8 cellular contexts compared by ENCODE assay signal in genomic region chr13:71864981-71865857, GRCh38. TPM values are rescaled to one million over a fixed set of nuclear protein-coding genes. Genes with fewer than 3 reads are reported as not detected.
A peak's percentile ranks its signal among the peaks of the same experiment; 100 is the strongest.
DNase-seq lines count a peak whose midpoint lies in the region; FAIRE-seq and TF ChIP-seq lines count a peak whose summit lies in the region.

No MANE protein-coding gene starts in this region.

- peak overlapping the region; percentile 72 for H3K4me3 ChIP-seq in NB4 (ENCODE audit: low read depth, low read length)
- peak overlapping the region; percentile 78 for H3K4me3 ChIP-seq in iPS-18c (ENCODE audit: insufficient read depth, low read depth, low read length)
- H3K4me3 ChIP-seq in skeletal muscle tissue (ENCODE audit: low read length in 3 of 3): peak overlapping the region; percentile 74 to 79 (median 78)

- H3K27me3 ChIP-seq in skeletal muscle tissue (ENCODE audit: control insufficient read depth in 3 of 3, insufficient read depth in 3 of 3, low read length in 3 of 3): peaks cover 32 to 36% (median 34%) of the 10 kb centered on the region in 3 donors

- H3K4me1 ChIP-seq in skeletal muscle tissue (ENCODE audit: control insufficient read depth in 3 of 3, insufficient read depth in 3 of 3, low read length in 3 of 3): peaks cover 13 to 22% (median 19%) of the 10 kb centered on the region in 3 donors

- H3K27ac ChIP-seq in skeletal muscle tissue (ENCODE audit: low read depth, low read length): no peak overlapping the region
- H3K27ac ChIP-seq in substantia nigra (ENCODE audit: low read depth, low read length, poor library complexity, severe bottlenecking): no peak overlapping the region

- DNase-seq in COLO668 (lab: John Stamatoyannopoulos, UW; ENCODE audit: unreplicated experiment): peak; percentile 71
- DNase-seq in NB4 (ENCODE audit: low read depth): peak; percentile 88
- peak; percentile 23 for DNase-seq in amniotic epithelial cell (ENCODE audit: low read depth)
- DNase-seq in substantia nigra (lab: John Stamatoyannopoulos, UW): no peak
- no peak for DNase-seq in GM12892 (ENCODE audit: insufficient read length)
- DNase-seq in KBM-7: no peak

- H3K9me3 ChIP-seq in iPS-18c (ENCODE audit: control insufficient read depth, insufficient read depth, low read length) (no peaks in the 10 kb centered on the region), skeletal muscle tissue (ENCODE audit: control insufficient read depth in 3 of 3, low read length in 3 of 3) (no peaks in the 10 kb centered on the region)

- TF ChIP-seq POLR2A in NB4 (IDR thresholded peaks at IDR 0.05; ENCODE audit: extremely low read depth, insufficient read length): peak; percentile 0
- no peak for TF ChIP-seq POLR2A in GM12892 (IDR thresholded peaks at IDR 0.05; ENCODE audit: low read depth, low read length)

- FAIRE-seq in GM12892 (lab: Jason Lieb, UNC): no peak

- H3K9ac ChIP-seq in skeletal muscle tissue (ENCODE audit: low read depth in 1 of 3, low read length in 3 of 3): peak overlapping the region in 2 of 3 donors; percentile 36 to 79

- TF ChIP-seq CTCF in NB4 (IDR thresholded peaks at IDR 0.05; ENCODE audit: low read depth, low read length): no peak

- in situ Hi-C loops in KBM-7 (cut with MboI; ENCODE audit: low pct_unique_long_range_greater_than_20kb, low sequenced_read_pairs): no loop called here

- H3K36me3 ChIP-seq in skeletal muscle tissue (ENCODE audit: control insufficient read depth in 3 of 3, insufficient read depth in 3 of 3, low read length in 3 of 3): no peaks in the 10 kb centered on the region

RNA-seq across cellular contexts. Expression of gene DACH1, which starts 1.8 kb away (rescaled TPM):
- total RNA-seq in skeletal muscle tissue: 6.8 TPM
- polyA plus RNA-seq in GM12892 (2012; ENCODE audit: missing spikeins): not detected

Comparison
In these comparisons a context has a peak if more than half of its experiments do, and no peak if none do; other contexts are left out.
1. DNase-seq: peak in COLO668 (single experiment), NB4 (single experiment) and amniotic epithelial cell (single experiment); none in substantia nigra (0 of 49), GM12892 (single experiment) and KBM-7 (single experiment).
2. Peak in every context shown above with its lines, with median percentiles within 50 percentile points of each other: H3K4me3 ChIP-seq.